In the genomic region with DNA sequence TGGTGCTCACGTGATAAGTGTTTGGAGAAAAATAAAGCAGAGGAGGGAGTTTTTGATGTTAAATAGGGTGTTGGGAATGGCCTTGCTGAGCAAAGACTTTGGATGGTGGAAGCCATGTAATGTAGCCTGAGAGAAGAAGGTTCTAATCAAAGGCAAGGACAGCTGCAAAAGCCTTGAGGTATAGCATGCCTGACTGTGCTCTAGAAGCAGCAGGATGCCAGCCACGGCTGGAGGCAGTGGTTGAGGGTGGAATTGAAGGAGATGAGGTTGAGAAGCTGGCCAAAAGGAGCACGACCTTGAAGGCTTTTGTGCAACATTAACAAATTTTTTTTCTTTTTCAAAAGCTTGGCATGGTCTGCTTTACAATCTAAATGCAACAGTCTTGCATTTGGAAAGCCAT, we compare ENCODE assay signal across 20 cellular contexts. TPM values are rescaled to one million over a fixed set of nuclear protein-coding genes. Genes with fewer than 3 reads are reported as not detected.
A peak's percentile ranks its signal among the peaks of the same experiment; 100 is the strongest.
DNase-seq lines count a peak whose midpoint lies in the region; ATAC-seq and TF ChIP-seq lines count a peak whose summit lies in the region.
"Had no signal": no experiment of that assay in that cellular context is flagged by ENCODE, and none has a peak within 500 bp of the region (broad histone marks: within the 10 kb centered on the region; RNA-seq: fewer than 3 reads in every experiment).

No MANE protein-coding gene starts in this region.

- peak; percentile 59 for ATAC-seq in GM23338
- no peak for ATAC-seq in foreskin keratinocyte
- ATAC-seq: Right ventricle myocardium inferior had no signal

- peak overlapping the region; percentile 11 for H2AFZ ChIP-seq in GM23338
- H2AFZ ChIP-seq: PC-9 had no signal

- H4K20me1 ChIP-seq in GM23338 (replicated peaks; ENCODE audit: insufficient read depth) = no peaks in the 10 kb centered on the region

- WGBS in testis, 2 donors = 50 to 73% methylated on average over 3 of the region's 3 CpGs

- H3K36me3 ChIP-seq in GM23338 (ENCODE audit: insufficient read depth) (no peaks in the 10 kb centered on the region), testis (ENCODE audit: low read depth, missing control alignments) (no peaks in the 10 kb centered on the region), vagina (no peaks in the 10 kb centered on the region)
- H3K36me3 ChIP-seq: SJCRH30 had no signal

- H3K9me3 Mint-ChIP-seq in GM23338 = no peaks in the 10 kb centered on the region; the same call in 2 of the 3 replicates

- no peaks in the 10 kb centered on the region for H3K36me3 Mint-ChIP-seq in GM23338 (ENCODE audit: low read depth)

- TF ChIP-seq CTCF in GM23338 (conservative IDR thresholded peaks at IDR 0.05; ENCODE audit: low read depth in 2 of 2) = no peak
- TF ChIP-seq CTCF in testis (IDR thresholded peaks at IDR 0.05) = no peak
- TF ChIP-seq CTCF in foreskin keratinocyte (conservative IDR thresholded peaks at IDR 0.05) = no peak
- TF ChIP-seq CTCF in vagina (IDR thresholded peaks at IDR 0.05) = no peak

- H3K4me3 ChIP-seq in GM23338 (no peak overlapping the region), testis (no peak overlapping the region), vagina (no peak overlapping the region)
- H3K4me3 ChIP-seq: PC-9, SJCRH30 had no signal

- H3K79me2 ChIP-seq in GM23338 (replicated peaks; ENCODE audit: insufficient read depth) = no peaks in the 10 kb centered on the region

- no peaks in the 10 kb centered on the region for H3K9me2 ChIP-seq in GM23338 (ENCODE audit: insufficient read depth)

- H3K27ac Mint-ChIP-seq in GM23338 = peak overlapping the region; percentile 52; the same call in 1 of the 2 replicates

- peaks cover 21% of the 10 kb centered on the region for H3K4me1 Mint-ChIP-seq in GM23338

- peaks cover 3% of the 10 kb centered on the region for H3K27me3 Mint-ChIP-seq in GM23338 (ENCODE audit: insufficient read depth, low read depth, poor library complexity)

- H3F3A ChIP-seq in GM23338 (replicated peaks; ENCODE audit: low read depth) = no peaks in the 10 kb centered on the region

- H3K27ac ChIP-seq in GM23338 (ENCODE audit: low read depth) = no peak overlapping the region
- H3K27ac ChIP-seq in testis = no peak overlapping the region
- H3K27ac ChIP-seq in foreskin keratinocyte = no peak overlapping the region
- H3K27ac ChIP-seq in vagina = no peak overlapping the region
- H3K27ac ChIP-seq: PC-9, SJCRH30 had no signal

- TF ChIP-seq POLR2A in testis (IDR thresholded peaks at IDR 0.05) (no peak), vagina (IDR thresholded peaks at IDR 0.05) (no peak)

- H3K27me3 ChIP-seq in GM23338 (ENCODE audit: insufficient read depth) (no peaks in the 10 kb centered on the region), testis (no peaks in the 10 kb centered on the region), foreskin keratinocyte (no peaks in the 10 kb centered on the region), vagina (no peaks in the 10 kb centered on the region)
- H3K27me3 ChIP-seq: SJCRH30 had no signal

- H3K4me3 Mint-ChIP-seq in GM23338 = no peak overlapping the region

- peak overlapping the region; percentile 36; the same call in 1 of the 2 replicates for H3K4me2 ChIP-seq in GM23338
- H3K4me2 ChIP-seq: PC-9 had no signal

- H3K4me1 ChIP-seq in GM23338 (ENCODE audit: insufficient read depth) = peaks cover 11% of the 10 kb centered on the region
- H3K4me1 ChIP-seq in testis = peaks cover 7% of the 10 kb centered on the region
- H3K4me1 ChIP-seq in foreskin keratinocyte = peaks cover 5% of the 10 kb centered on the region
- peaks cover 16% of the 10 kb centered on the region for H3K4me1 ChIP-seq in vagina
- H3K4me1 ChIP-seq: SJCRH30 had no signal

- DNase-seq in GM23338 (ENCODE audit: low spot score) (no peak), LHCN-M2 (ENCODE audit: low read depth) (peak; percentile 56), fibroblast of gingiva (ENCODE audit: low read depth) (peak; percentile 36), testis (peak; percentile 20), foreskin keratinocyte (no peak), NCI-H2227 treated with DMSO at 0.1 percent for 48 hours (lab: John Stamatoyannopoulos, UW) (no peak), vagina (ENCODE audit: extremely low spot score in 2 of 2) (no peak)
- DNase-seq: Calu3; DMS79 treated with DMSO at 0.1 percent for 48 hours; NCI-H1105 treated with DMSO at 0.1 percent for 48 hours; NCI-H146; NCI-H1930; NCI-H2107; NCI-H446; NCI-H524 treated with DMSO at 0.1 percent for 48 hours; NCI-H774; NK-92 treated with Interleukin-12 subunit alpha and Interleukin-12 subunit beta, amount 100 ng/mL, for 24 hours; PC-9 had no signal

- intact Hi-C loops in testis (cut with DNase I; ENCODE audit: low total_unique reads) (no loop called here), vagina (cut with DNase I) (no loop called here)

- H3K9me3 ChIP-seq in testis = no peaks in the 10 kb centered on the region
- no peaks in the 10 kb centered on the region for H3K9me3 ChIP-seq in vagina
- H3K9me3 ChIP-seq: SJCRH30 had no signal

TF ChIP-seq in GM23338, 12 proteins besides CTCF, POLR2A, EP300 and RAD21:
- no peak for TF ChIP-seq NANOG (IDR thresholded peaks at IDR 0.05; ENCODE audit: borderline replicate concordance)
- TF ChIP-seq, protein P1, sequence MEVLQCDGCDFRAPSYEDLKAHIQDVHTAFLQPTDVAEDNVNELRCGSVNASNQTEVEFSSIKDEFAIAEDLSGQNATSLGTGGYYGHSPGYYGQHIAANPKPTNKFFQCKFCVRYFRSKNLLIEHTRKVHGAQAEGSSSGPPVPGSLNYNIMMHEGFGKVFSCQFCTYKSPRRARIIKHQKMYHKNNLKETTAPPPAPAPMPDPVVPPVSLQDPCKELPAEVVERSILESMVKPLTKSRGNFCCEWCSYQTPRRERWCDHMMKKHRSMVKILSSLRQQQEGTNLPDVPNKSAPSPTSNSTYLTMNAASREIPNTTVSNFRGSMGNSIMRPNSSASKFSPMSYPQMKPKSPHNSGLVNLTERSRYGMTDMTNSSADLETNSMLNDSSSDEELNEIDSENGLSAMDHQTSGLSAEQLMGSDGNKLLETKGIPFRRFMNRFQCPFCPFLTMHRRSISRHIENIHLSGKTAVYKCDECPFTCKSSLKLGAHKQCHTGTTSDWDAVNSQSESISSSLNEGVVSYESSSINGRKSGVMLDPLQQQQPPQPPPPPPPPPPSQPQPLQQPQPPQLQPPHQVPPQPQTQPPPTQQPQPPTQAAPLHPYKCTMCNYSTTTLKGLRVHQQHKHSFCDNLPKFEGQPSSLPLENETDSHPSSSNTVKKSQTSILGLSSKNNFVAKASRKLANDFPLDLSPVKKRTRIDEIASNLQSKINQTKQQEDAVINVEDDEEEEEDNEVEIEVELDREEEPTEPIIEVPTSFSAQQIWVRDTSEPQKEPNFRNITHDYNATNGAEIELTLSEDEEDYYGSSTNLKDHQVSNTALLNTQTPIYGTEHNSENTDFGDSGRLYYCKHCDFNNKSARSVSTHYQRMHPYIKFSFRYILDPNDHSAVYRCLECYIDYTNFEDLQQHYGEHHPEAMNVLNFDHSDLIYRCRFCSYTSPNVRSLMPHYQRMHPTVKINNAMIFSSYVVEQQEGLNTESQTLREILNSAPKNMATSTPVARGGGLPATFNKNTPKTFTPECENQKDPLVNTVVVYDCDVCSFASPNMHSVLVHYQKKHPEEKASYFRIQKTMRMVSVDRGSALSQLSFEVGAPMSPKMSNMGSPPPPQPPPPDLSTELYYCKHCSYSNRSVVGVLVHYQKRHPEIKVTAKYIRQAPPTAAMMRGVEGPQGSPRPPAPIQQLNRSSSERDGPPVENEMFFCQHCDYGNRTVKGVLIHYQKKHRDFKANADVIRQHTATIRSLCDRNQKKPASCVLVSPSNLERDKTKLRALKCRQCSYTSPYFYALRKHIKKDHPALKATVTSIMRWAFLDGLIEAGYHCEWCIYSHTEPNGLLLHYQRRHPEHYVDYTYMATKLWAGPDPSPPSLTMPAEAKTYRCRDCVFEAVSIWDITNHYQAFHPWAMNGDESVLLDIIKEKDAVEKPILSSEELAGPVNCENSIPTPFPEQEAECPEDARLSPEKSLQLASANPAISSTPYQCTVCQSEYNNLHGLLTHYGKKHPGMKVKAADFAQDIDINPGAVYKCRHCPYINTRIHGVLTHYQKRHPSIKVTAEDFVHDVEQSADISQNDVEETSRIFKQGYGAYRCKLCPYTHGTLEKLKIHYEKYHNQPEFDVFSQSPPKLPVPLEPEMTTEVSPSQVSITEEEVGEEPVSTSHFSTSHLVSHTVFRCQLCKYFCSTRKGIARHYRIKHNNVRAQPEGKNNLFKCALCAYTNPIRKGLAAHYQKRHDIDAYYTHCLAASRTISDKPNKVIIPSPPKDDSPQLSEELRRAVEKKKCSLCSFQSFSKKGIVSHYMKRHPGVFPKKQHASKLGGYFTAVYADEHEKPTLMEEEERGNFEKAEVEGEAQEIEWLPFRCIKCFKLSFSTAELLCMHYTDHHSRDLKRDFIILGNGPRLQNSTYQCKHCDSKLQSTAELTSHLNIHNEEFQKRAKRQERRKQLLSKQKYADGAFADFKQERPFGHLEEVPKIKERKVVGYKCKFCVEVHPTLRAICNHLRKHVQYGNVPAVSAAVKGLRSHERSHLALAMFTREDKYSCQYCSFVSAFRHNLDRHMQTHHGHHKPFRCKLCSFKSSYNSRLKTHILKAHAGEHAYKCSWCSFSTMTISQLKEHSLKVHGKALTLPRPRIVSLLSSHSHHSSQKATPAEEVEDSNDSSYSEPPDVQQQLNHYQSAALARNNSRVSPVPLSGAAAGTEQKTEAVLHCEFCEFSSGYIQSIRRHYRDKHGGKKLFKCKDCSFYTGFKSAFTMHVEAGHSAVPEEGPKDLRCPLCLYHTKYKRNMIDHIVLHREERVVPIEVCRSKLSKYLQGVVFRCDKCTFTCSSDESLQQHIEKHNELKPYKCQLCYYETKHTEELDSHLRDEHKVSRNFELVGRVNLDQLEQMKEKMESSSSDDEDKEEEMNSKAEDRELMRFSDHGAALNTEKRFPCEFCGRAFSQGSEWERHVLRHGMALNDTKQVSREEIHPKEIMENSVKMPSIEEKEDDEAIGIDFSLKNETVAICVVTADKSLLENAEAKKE (CRISPR knock-in tag; IDR thresholded peaks at IDR 0.05) = peak; percentile 84; the same call in 1 of the 2 replicates

RNA-seq across cellular contexts. Expression of a gene that starts 42.3 kb away (rescaled TPM):
- total RNA-seq in GM23338 (2014; rRNA removed; shearing (Covaris generic)) = 166 and 208 TPM in 2 replicates
- polyA plus RNA-seq in GM23338 (2016; fragmentation: Nextera tagmentation; extraction: Ambion mirVana) (286 and 315 TPM in 2 replicates), testis (ENCODE audit: insufficient read depth, low read depth, low replicate concordance) (54.9 TPM), foreskin keratinocyte (25.4 and 48.4 TPM in 2 replicates)
- total RNA-seq in LHCN-M2 (2014; rRNA removed) (65.0 and 68.5 TPM in 2 replicates), testis (10 to 100 TPM; 14.0 to 20.1 TPM), foreskin keratinocyte (21.6 and 38.5 TPM in 2 replicates), vagina (42.0 TPM)
- 162 TPM for polyA plus RNA-seq in LHCN-M2 (2012)

Comparison
In these comparisons a context has a peak if more than half of its experiments do, and no peak if none do; other contexts are left out.
1. DNase-seq: peak in LHCN-M2 (single experiment), fibroblast of gingiva (single experiment) and testis (single experiment); none in GM23338 (single experiment), foreskin keratinocyte (0 of 2), NCI-H2227 treated with DMSO at 0.1 percent for 48 hours (single experiment) and vagina (0 of 2).